1 cellular context compared by ENCODE assay signal in the genomic region with DNA sequence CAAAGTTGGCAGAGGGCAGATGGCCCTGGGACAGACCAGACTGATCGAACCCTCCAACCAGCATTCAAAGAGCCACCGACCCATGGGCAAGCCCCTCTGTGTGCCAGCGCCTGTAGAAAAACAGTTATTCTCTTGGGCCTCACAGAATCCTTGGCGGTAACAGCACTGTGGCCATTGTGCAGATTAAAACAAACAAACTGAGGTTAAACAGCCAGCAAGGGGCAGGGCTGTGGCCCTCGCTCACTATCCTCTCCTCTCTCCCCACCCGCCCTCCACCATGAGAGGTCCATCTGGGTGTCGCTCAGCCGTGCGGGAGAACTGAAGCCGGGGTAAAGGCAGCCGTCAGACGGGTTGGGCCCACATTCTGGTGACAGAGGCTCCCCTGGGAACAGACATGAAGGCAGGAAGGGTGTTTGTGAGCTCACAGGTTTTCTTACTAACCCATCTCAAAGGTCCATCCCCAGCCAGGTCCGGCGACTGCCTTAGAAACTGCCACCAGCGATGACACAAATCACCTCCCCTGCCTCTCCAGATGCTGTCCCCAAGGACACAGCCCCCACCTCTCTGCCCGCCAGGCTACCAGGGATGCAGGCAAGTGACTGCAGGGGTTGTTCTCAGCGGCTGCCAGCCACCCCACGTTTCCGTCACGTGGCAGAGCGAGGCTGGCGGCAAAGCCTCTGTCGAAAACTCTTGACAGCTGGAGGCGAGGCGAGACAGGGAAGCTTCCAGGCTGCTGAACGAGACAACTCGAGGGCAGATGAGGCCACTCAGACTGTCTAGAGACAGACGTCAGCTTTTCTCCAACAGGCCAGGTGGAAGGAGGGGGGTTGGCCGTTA.
TF ChIP-seq lines count a peak whose summit lies in the region.

No MANE protein-coding gene starts in this region.

TF ChIP-seq in K562, 482 proteins besides CTCF, POLR2A, EP300 and RAD21 (continued from another document and continues in another):
- TF ChIP-seq, protein P1, sequence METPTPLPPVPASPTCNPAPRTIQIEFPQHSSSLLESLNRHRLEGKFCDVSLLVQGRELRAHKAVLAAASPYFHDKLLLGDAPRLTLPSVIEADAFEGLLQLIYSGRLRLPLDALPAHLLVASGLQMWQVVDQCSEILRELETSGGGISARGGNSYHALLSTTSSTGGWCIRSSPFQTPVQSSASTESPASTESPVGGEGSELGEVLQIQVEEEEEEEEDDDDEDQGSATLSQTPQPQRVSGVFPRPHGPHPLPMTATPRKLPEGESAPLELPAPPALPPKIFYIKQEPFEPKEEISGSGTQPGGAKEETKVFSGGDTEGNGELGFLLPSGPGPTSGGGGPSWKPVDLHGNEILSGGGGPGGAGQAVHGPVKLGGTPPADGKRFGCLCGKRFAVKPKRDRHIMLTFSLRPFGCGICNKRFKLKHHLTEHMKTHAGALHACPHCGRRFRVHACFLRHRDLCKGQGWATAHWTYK (CRISPR knock-in tag; IDR thresholded peaks at IDR 0.05): no peak
- TF ChIP-seq ZNF584 (CRISPR knock-in tag; IDR thresholded peaks at IDR 0.05; ENCODE audit: low read depth) (no peak), ZNF695 (CRISPR knock-in tag; IDR thresholded peaks at IDR 0.05) (no peak), SETDB1 (IDR thresholded peaks at IDR 0.05; ENCODE audit: low read length) (no peak), MAZ (CRISPR knock-in tag; conservative IDR thresholded peaks at IDR 0.05 in 1 of 2, IDR thresholded peaks at IDR 0.05 in 1 of 2) (no peak), GABPB1 (CRISPR knock-in tag; IDR thresholded peaks at IDR 0.05) (no peak), CC2D1A (IDR thresholded peaks at IDR 0.05) (no peak), DNMT1 (IDR thresholded peaks at IDR 0.05) (no peak)
- TF ChIP-seq, protein P2, sequence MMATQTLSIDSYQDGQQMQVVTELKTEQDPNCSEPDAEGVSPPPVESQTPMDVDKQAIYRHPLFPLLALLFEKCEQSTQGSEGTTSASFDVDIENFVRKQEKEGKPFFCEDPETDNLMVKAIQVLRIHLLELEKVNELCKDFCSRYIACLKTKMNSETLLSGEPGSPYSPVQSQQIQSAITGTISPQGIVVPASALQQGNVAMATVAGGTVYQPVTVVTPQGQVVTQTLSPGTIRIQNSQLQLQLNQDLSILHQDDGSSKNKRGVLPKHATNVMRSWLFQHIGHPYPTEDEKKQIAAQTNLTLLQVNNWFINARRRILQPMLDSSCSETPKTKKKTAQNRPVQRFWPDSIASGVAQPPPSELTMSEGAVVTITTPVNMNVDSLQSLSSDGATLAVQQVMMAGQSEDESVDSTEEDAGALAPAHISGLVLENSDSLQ (IDR thresholded peaks at IDR 0.05): 0 out of 2 replicates have a peak, but pooled peaks have one; percentile 8
- TF ChIP-seq, protein P3, sequence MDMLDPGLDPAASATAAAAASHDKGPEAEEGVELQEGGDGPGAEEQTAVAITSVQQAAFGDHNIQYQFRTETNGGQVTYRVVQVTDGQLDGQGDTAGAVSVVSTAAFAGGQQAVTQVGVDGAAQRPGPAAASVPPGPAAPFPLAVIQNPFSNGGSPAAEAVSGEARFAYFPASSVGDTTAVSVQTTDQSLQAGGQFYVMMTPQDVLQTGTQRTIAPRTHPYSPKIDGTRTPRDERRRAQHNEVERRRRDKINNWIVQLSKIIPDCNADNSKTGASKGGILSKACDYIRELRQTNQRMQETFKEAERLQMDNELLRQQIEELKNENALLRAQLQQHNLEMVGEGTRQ (CRISPR knock-in tag; IDR thresholded peaks at IDR 0.05): peak; percentile 35; the same call in 1 of the 2 replicates
- TF ChIP-seq, protein P4, sequence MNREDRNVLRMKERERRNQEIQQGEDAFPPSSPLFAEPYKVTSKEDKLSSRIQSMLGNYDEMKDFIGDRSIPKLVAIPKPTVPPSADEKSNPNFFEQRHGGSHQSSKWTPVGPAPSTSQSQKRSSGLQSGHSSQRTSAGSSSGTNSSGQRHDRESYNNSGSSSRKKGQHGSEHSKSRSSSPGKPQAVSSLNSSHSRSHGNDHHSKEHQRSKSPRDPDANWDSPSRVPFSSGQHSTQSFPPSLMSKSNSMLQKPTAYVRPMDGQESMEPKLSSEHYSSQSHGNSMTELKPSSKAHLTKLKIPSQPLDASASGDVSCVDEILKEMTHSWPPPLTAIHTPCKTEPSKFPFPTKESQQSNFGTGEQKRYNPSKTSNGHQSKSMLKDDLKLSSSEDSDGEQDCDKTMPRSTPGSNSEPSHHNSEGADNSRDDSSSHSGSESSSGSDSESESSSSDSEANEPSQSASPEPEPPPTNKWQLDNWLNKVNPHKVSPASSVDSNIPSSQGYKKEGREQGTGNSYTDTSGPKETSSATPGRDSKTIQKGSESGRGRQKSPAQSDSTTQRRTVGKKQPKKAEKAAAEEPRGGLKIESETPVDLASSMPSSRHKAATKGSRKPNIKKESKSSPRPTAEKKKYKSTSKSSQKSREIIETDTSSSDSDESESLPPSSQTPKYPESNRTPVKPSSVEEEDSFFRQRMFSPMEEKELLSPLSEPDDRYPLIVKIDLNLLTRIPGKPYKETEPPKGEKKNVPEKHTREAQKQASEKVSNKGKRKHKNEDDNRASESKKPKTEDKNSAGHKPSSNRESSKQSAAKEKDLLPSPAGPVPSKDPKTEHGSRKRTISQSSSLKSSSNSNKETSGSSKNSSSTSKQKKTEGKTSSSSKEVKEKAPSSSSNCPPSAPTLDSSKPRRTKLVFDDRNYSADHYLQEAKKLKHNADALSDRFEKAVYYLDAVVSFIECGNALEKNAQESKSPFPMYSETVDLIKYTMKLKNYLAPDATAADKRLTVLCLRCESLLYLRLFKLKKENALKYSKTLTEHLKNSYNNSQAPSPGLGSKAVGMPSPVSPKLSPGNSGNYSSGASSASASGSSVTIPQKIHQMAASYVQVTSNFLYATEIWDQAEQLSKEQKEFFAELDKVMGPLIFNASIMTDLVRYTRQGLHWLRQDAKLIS (CRISPR knock-in tag; IDR thresholded peaks at IDR 0.05): no peak
- TF ChIP-seq, protein P5, sequence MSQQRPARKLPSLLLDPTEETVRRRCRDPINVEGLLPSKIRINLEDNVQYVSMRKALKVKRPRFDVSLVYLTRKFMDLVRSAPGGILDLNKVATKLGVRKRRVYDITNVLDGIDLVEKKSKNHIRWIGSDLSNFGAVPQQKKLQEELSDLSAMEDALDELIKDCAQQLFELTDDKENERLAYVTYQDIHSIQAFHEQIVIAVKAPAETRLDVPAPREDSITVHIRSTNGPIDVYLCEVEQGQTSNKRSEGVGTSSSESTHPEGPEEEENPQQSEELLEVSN (IDR thresholded peaks at IDR 0.05; ENCODE audit: borderline replicate concordance in 1 of 2, extremely low read depth in 1 of 2, insufficient read depth in 1 of 2, insufficient read length in 1 of 2, low read depth in 1 of 2, low read length in 1 of 2, poor library complexity in 1 of 2, severe bottlenecking in 1 of 2): peak in 1 of 2 experiments; percentile 56
- TF ChIP-seq, protein P6, sequence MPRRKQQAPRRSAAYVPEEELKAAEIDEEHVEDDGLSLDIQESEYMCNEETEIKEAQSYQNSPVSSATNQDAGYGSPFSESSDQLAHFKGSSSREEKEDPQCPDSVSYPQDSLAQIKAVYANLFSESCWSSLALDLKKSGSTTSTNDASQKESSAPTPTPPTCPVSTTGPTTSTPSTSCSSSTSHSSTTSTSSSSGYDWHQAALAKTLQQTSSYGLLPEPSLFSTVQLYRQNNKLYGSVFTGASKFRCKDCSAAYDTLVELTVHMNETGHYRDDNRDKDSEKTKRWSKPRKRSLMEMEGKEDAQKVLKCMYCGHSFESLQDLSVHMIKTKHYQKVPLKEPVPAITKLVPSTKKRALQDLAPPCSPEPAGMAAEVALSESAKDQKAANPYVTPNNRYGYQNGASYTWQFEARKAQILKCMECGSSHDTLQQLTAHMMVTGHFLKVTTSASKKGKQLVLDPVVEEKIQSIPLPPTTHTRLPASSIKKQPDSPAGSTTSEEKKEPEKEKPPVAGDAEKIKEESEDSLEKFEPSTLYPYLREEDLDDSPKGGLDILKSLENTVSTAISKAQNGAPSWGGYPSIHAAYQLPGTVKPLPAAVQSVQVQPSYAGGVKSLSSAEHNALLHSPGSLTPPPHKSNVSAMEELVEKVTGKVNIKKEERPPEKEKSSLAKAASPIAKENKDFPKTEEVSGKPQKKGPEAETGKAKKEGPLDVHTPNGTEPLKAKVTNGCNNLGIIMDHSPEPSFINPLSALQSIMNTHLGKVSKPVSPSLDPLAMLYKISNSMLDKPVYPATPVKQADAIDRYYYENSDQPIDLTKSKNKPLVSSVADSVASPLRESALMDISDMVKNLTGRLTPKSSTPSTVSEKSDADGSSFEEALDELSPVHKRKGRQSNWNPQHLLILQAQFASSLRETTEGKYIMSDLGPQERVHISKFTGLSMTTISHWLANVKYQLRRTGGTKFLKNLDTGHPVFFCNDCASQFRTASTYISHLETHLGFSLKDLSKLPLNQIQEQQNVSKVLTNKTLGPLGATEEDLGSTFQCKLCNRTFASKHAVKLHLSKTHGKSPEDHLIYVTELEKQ (CRISPR knock-in tag; IDR thresholded peaks at IDR 0.05): no peak
- TF ChIP-seq, protein P7, sequence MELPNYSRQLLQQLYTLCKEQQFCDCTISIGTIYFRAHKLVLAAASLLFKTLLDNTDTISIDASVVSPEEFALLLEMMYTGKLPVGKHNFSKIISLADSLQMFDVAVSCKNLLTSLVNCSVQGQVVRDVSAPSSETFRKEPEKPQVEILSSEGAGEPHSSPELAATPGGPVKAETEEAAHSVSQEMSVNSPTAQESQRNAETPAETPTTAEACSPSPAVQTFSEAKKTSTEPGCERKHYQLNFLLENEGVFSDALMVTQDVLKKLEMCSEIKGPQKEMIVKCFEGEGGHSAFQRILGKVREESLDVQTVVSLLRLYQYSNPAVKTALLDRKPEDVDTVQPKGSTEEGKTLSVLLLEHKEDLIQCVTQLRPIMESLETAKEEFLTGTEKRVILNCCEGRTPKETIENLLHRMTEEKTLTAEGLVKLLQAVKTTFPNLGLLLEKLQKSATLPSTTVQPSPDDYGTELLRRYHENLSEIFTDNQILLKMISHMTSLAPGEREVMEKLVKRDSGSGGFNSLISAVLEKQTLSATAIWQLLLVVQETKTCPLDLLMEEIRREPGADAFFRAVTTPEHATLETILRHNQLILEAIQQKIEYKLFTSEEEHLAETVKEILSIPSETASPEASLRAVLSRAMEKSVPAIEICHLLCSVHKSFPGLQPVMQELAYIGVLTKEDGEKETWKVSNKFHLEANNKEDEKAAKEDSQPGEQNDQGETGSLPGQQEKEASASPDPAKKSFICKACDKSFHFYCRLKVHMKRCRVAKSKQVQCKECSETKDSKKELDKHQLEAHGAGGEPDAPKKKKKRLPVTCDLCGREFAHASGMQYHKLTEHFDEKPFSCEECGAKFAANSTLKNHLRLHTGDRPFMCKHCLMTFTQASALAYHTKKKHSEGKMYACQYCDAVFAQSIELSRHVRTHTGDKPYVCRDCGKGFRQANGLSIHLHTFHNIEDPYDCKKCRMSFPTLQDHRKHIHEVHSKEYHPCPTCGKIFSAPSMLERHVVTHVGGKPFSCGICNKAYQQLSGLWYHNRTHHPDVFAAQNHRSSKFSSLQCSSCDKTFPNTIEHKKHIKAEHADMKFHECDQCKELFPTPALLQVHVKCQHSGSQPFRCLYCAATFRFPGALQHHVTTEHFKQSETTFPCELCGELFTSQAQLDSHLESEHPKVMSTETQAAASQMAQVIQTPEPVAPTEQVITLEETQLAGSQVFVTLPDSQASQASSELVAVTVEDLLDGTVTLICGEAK (IDR thresholded peaks at IDR 0.05): no peak
- TF ChIP-seq, protein P7 (CRISPR knock-in tag; IDR thresholded peaks at IDR 0.05): no peak
